ENCODE assay signal across 11 cellular contexts in the genomic region with DNA sequence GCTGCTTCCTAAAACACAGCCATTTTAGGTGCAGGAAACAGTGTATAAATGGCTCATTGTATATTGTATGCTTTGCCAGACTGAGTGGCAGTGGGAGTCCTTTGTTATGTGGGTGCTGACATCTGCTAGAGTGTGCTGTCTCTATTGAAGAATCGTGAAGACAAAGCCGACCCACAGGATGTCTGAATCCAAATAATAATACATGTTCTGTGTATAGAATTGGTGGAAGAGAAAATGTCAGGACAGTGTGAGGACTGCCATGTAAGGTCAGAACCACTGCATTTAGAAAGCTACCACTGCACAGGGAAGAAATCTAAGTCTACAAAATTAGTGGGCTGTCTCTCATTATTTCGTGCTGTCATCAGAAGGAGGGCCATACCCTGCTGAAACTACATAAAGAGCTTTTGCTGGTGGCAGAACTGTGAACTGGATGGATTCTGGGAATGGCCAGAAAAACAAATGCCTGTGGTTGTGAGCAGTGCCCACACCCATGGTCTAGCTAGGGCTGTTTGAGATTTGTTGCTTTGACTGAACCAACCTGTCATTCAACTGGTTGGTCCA. TPM values are rescaled to one million over a fixed set of nuclear protein-coding genes. Genes with fewer than 3 reads are reported as not detected.
A peak's percentile ranks its signal among the peaks of the same experiment; 100 is the strongest.
DNase-seq lines count a peak whose midpoint lies in the region; ATAC-seq and TF ChIP-seq lines count a peak whose summit lies in the region.
"Had no signal": no experiment of that assay in that cellular context is flagged by ENCODE, and none has a peak within 500 bp of the region (broad histone marks: within the 10 kb centered on the region; RNA-seq: fewer than 3 reads in every experiment).

No MANE protein-coding gene starts in this region.

- H2BK20ac ChIP-seq in IMR-90 (ENCODE audit: low read depth, low read length): peak overlapping the region; percentile 88

- peak overlapping the region; percentile 82 to 88 for H4K8ac ChIP-seq in IMR-90 (ENCODE audit: low read depth in 2 of 2, low read length in 2 of 2)

- H3K4ac ChIP-seq in IMR-90 (ENCODE audit: low read depth, low read length): peak overlapping the region; percentile 89

- intact Hi-C loops in IMR-90 (cut with micrococcal nuclease) (loop anchor here (2.0 to 5.0 kb wide), 4 partner anchors 26 to 207 kb away; no protein-coding TSS in a partner anchor), left ventricle myocardium inferior (cut with micrococcal nuclease) (no loop called here)

- H4K20me1 ChIP-seq in IMR-90 (ENCODE audit: insufficient read depth, low read length): no peaks in the 10 kb centered on the region

- peak overlapping the region; percentile 93 to 94 for H3K27ac Mint-ChIP-seq in activated naive CD4-positive, alpha-beta T cell treated with anti-CD3 and anti-CD28 coated beads, Interleukin-2, amount 50 U/mL, for 72 hours

- peak overlapping the region; percentile 74 for H3K14ac ChIP-seq in IMR-90 (replicated peaks; ENCODE audit: low read depth, low read length)

- H3K27ac ChIP-seq in IMR-90 (ENCODE audit: insufficient read depth, low read length) (peak overlapping the region; percentile 27), mucosa of rectum (ENCODE audit: low read depth in 2 of 2, low read length in 2 of 2) (peak overlapping the region in 1 of 2 donors; percentile 34), left ventricle myocardium inferior (replicated peaks) (no peak overlapping the region)

- H3K4me3 ChIP-seq in IMR-90 (ENCODE audit: insufficient read depth, low read depth, low read length) (peak overlapping the region; percentile 37; the same call in 1 of the 2 replicates), mucosa of rectum (ENCODE audit: low read length in 2 of 2) (peak overlapping the region; percentile 4 to 17), left ventricle myocardium inferior (no peak overlapping the region)

- H3K9me3 Mint-ChIP-seq in activated naive CD4-positive, alpha-beta T cell treated with anti-CD3 and anti-CD28 coated beads, Interleukin-2, amount 50 U/mL, for 72 hours: no peaks in the 10 kb centered on the region

- POLR2A ChIA-PET in IMR-90 (lab: Charles Lee; ENCODE audit: unreplicated experiment): interaction anchor here (0.7 kb wide), 1 partner anchor 209 kb away, joined by 5 read pairs; no protein-coding TSS in a partner anchor

- H3K79me1 ChIP-seq in IMR-90 (ENCODE audit: low read depth in 1 of 2, low read length in 2 of 2): peaks cover 11 to 29% of the 10 kb centered on the region in 2 experiments

- peak overlapping the region; percentile 95 for H3K4me2 ChIP-seq in IMR-90 (ENCODE audit: low read depth, low read length)

- peak overlapping the region; percentile 14 for H3K23ac ChIP-seq in IMR-90 (ENCODE audit: low read depth, low read length)

- H3K36me3 ChIP-seq in IMR-90 (ENCODE audit: control insufficient read depth, insufficient read depth, low read length): peaks cover 9% of the 10 kb centered on the region
- H3K36me3 ChIP-seq in mucosa of rectum (ENCODE audit: control insufficient read depth in 2 of 2, insufficient read depth in 2 of 2, low read length in 2 of 2): no peaks in the 10 kb centered on the region
- no peaks in the 10 kb centered on the region for H3K36me3 ChIP-seq in left ventricle myocardium inferior

- H2BK120ac ChIP-seq in IMR-90 (ENCODE audit: low read depth, low read length): peak overlapping the region; percentile 87

- peaks cover 6% of the 10 kb centered on the region; the same call in 1 of the 2 replicates for H3K9me1 ChIP-seq in IMR-90 (ENCODE audit: insufficient read depth, low read length)

- in situ Hi-C loops in IMR-90 (cut with MboI; ENCODE audit: low sequenced_read_pairs): no loop called here

- peak overlapping the region; percentile 99 for H2BK5ac ChIP-seq in IMR-90 (ENCODE audit: low read depth, low read length, poor library complexity, severe bottlenecking)

- H2AK5ac ChIP-seq in IMR-90 (ENCODE audit: low read depth, low read length): peak overlapping the region; percentile 65

- no TSS peak for BruUV-seq in IMR-90 (replicated peaks; lab: Mats Ljungman, UMichigan)

- H4K91ac ChIP-seq in IMR-90 (ENCODE audit: insufficient read depth, low read depth, low read length): peak overlapping the region; percentile 85

- H3K4me1 ChIP-seq in IMR-90 (ENCODE audit: control insufficient read depth, insufficient read depth, low read length) (peaks cover 14% of the 10 kb centered on the region), mucosa of rectum (ENCODE audit: control insufficient read depth in 2 of 2, insufficient read depth in 2 of 2, low read length in 2 of 2) (no peaks in the 10 kb centered on the region), left ventricle myocardium inferior (no peaks in the 10 kb centered on the region)

- H2AK9ac ChIP-seq in IMR-90 (replicated peaks; ENCODE audit: low read depth, low read length, poor library complexity): peak overlapping the region; percentile 65

- H3K27me3 ChIP-seq in IMR-90 (ENCODE audit: control insufficient read depth, insufficient read depth, low read length): no peaks in the 10 kb centered on the region
- no peaks in the 10 kb centered on the region for H3K27me3 ChIP-seq in mucosa of rectum (ENCODE audit: control insufficient read depth in 2 of 2, insufficient read depth in 2 of 2, low read length in 2 of 2)
- no peaks in the 10 kb centered on the region for H3K27me3 ChIP-seq in left ventricle myocardium inferior (ENCODE audit: low read depth)

- H4K5ac ChIP-seq in IMR-90 (ENCODE audit: low read depth, low read length): peak overlapping the region; percentile 96

- peak overlapping the region; percentile 91 for H2BK15ac ChIP-seq in IMR-90 (ENCODE audit: low read depth, low read length)

- ATAC-seq in IMR-90 (ENCODE audit: low read depth) (peak; percentile 32), HG03469 (IDR thresholded peaks at IDR 0.05; ENCODE audit: unreplicated experiment) (no peak), GM18498 (IDR thresholded peaks at IDR 0.05; ENCODE audit: unreplicated experiment) (no peak)
- peak in 1 of 2 donors; percentile 2 for ATAC-seq in activated naive CD4-positive, alpha-beta T cell treated with anti-CD3 and anti-CD28 coated beads, Interleukin-2, amount 50 U/mL, for 72 hours

- DNase-seq in AG08396 (ENCODE audit: low spot score) (peak; percentile 30), IMR-90 (peak; percentile 28), NCI-H82 treated with DMSO at 0.1 percent for 48 hours (lab: John Stamatoyannopoulos, UW; ENCODE audit: unreplicated experiment) (no peak), left ventricle myocardium inferior (no peak)
- no peak for DNase-seq in activated naive CD4-positive, alpha-beta T cell treated with anti-CD3 and anti-CD28 coated beads, Interleukin-2, amount 50 U/mL, for 72 hours (ENCODE audit: low spot score in 2 of 2)
- DNase-seq: activated CD4-positive, CD25-positive, alpha-beta regulatory T cell treated with anti-CD3 and anti-CD28 coated beads, Interleukin-2, amount 50 U/mL, for 72 hours; DMS 273 treated with DMSO at 0.1 percent for 48 hours; NCI-H1092 had no signal

- H3K18ac ChIP-seq in IMR-90 (ENCODE audit: low read depth, low read length): peak overlapping the region; percentile 90

- no peak for TF ChIP-seq RAD21 in IMR-90 (IDR thresholded peaks at IDR 0.05; ENCODE audit: low read length)

- TF ChIP-seq CTCF in IMR-90 (conservative IDR thresholded peaks at IDR 0.05; ENCODE audit: low read depth, low read length) (no peak), left ventricle myocardium inferior (IDR thresholded peaks at IDR 0.05; ENCODE audit: borderline replicate concordance) (no peak)

- peak overlapping the region; percentile 48 for H2AFZ ChIP-seq in IMR-90 (replicated peaks; ENCODE audit: low read length, poor library complexity)

- H3K9me3 ChIP-seq in IMR-90 (ENCODE audit: control insufficient read depth, insufficient read depth, low read length): no peaks in the 10 kb centered on the region
- H3K9me3 ChIP-seq in mucosa of rectum (ENCODE audit: control insufficient read depth in 2 of 2, low read length in 2 of 2): no peaks in the 10 kb centered on the region
- H3K9me3 ChIP-seq in left ventricle myocardium inferior (replicated peaks): peaks cover under 1% of the 10 kb centered on the region

- CTCF ChIA-PET in IMR-90 (lab: Yijun Ruan, JAX): interaction anchor here (1.3 to 3.8 kb wide), 4 partner anchors 14 to 208 kb away, joined by 5 to 12 read pairs (median 6); no protein-coding TSS in a partner anchor

- H3K36me3 Mint-ChIP-seq in activated naive CD4-positive, alpha-beta T cell treated with anti-CD3 and anti-CD28 coated beads, Interleukin-2, amount 50 U/mL, for 72 hours: peaks cover 81 to 90% of the 10 kb centered on the region in 2 donors

- no CpG with 5 or more reads among the region's 3 CpGs for WGBS in IMR-90 (ENCODE audit: extremely low coverage in 2 of 2, insufficient read length in 1 of 2), 2 experiments

- H3K9ac ChIP-seq in IMR-90 (ENCODE audit: low read depth, low read length) (peak overlapping the region; percentile 54; the same call in 1 of the 2 replicates), mucosa of rectum (ENCODE audit: low read depth in 1 of 2, low read length in 2 of 2) (no peak overlapping the region)

- peak overlapping the region; percentile 79 for H3K56ac ChIP-seq in IMR-90 (ENCODE audit: extremely low read depth, insufficient read depth, low read length)

- TF ChIP-seq POLR2A in IMR-90 (IDR thresholded peaks at IDR 0.05; ENCODE audit: low read depth, low read length): no peak

- dilution Hi-C loops in IMR-90 (cut with HindIII; ENCODE audit: low sequenced_read_pairs, unreplicated experiment): no loop called here

TF ChIP-seq in IMR-90, 13 proteins besides CTCF, POLR2A, EP300 and RAD21 (continues in another document):
- TF ChIP-seq RCOR1 (IDR thresholded peaks at IDR 0.05; ENCODE audit: insufficient replicate concordance, low read length): no peak
- no peak for TF ChIP-seq SMC3 (IDR thresholded peaks at IDR 0.05; ENCODE audit: low read depth, low read length)
- TF ChIP-seq MXI1 (IDR thresholded peaks at IDR 0.05; ENCODE audit: borderline replicate concordance, low read depth, low read length): no peak
- no peak for TF ChIP-seq MAZ (IDR thresholded peaks at IDR 0.05; ENCODE audit: borderline replicate concordance, low read depth, low read length)
- TF ChIP-seq FOS (IDR thresholded peaks at IDR 0.05; ENCODE audit: low read depth, low read length): no peak
- TF ChIP-seq CEBPB (IDR thresholded peaks at IDR 0.05; ENCODE audit: low read depth, low read length): no peak
- no peak for TF ChIP-seq CHD1 (IDR thresholded peaks at IDR 0.05; ENCODE audit: low read depth, low read length)

RNA-seq across cellular contexts. Expression of a gene that starts 2.5 kb away (rescaled TPM):
- 56.9 and 71.7 TPM in 2 replicates for total RNA-seq in IMR-90 (2012; rRNA removed)
- 39.0 and 40.7 TPM in 2 replicates for polyA plus RNA-seq in IMR-90 (2012; rRNA removed)
- 12.9 and 32.4 TPM in 2 replicates for polyA plus RNA-seq in IMR-90 (2012; cell fraction: cytosol; rRNA removed)
- polyA plus RNA-seq in IMR-90 (2012; cell fraction: nucleus; rRNA removed; ENCODE audit: low replicate concordance): 7.9 and 30.3 TPM in 2 replicates
- 100 to 1,000 TPM; 309 to 314 TPM for total RNA-seq in activated naive CD4-positive, alpha-beta T cell treated with anti-CD3 and anti-CD28 coated beads, Interleukin-2, amount 50 U/mL, for 72 hours
- 0.66 TPM for total RNA-seq in left ventricle myocardium inferior

Comparison
In these comparisons a context has a peak if more than half of its experiments do, and no peak if none do; other contexts are left out.
1. DNase-seq: peak in AG08396 (single experiment) and IMR-90 (single experiment); none in activated naive CD4-positive, alpha-beta T cell treated with anti-CD3 and anti-CD28 coated beads, Interleukin-2, amount 50 U/mL, for 72 hours (0 of 2), NCI-H82 treated with DMSO at 0.1 percent for 48 hours (single experiment) and left ventricle myocardium inferior (single experiment).
2. RNA of a gene that starts 2.5 kb away (total RNA-seq): 309 to 314 TPM in activated naive CD4-positive, alpha-beta T cell treated with anti-CD3 and anti-CD28 coated beads, Interleukin-2, amount 50 U/mL, for 72 hours and 56.9 to 71.7 TPM in IMR-90; 0.66 TPM in left ventricle myocardium inferior (single experiment); every median in the first group is over 10 times any median in the second.